In the genomic region with DNA sequence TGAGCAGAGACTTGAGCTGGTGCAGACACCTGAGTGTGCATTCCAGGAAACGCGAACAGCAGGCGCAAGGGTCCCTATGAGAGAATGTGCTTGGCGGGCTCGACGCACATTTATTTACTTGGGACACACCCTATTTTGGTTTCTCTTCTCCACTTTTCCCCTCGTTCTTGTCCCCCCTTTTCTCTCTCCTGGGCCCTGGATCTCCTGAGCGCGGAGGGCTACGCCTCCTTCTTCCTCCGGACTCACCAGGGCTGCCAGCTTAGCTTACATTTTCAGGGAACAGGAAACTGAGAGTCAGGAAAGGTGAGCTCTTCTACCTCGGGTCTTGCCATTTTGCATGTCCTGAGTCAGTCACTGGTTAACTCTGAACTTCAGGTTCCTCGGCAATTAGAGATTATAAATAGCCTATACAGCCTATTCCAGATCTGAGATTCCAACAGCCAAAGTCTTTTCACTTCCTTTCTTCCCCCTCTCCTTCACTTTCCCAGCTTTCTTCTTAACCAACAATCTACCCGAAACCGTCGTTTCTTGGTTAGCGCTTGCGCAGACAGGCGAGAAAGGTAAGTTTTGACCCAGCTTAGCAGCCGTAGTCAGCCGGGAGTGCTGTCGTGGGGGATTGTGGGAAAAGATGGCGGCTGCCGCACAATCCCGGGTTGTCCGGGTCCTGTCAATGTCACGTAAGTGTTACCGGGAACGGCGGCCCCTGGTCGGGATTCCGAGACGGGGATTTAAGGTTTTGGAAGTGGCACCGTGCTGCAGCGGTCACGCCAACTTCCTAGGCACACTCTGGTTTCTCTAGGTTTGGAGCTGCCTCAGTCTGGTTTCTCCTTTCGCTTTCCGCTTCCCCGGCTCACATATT, we compare ENCODE assay signal across 8 cellular contexts. TPM values are rescaled to one million over a fixed set of nuclear protein-coding genes. Genes with fewer than 3 reads are reported as not detected.
DNase-seq lines count a peak whose midpoint lies in the region; TF ChIP-seq lines count a peak whose summit lies in the region.

TSS of gene AKAP3 (minus strand) at position 553 of the 859 bp plus-strand sequence. CDS start 10,855 bp downstream, outside the sequence.
TSS of gene NDUFA9 (plus strand) at position 616 of the 859 bp plus-strand sequence. CDS start at position 629, 13 bp downstream.

- H3K4me1 ChIP-seq in GM23248 (ENCODE audit: insufficient read depth) (peaks cover 8% of the 10 kb centered on the region), Loucy (ENCODE audit: insufficient read depth, low read length, poor library complexity, severe bottlenecking) (peaks cover 45% of the 10 kb centered on the region), neural progenitor cell (peaks cover 18% of the 10 kb centered on the region), stomach smooth muscle (ENCODE audit: control insufficient read depth, insufficient read depth, low read length) (peaks cover 13% of the 10 kb centered on the region)

- WGBS in GM23248 (ENCODE audit: low coverage in 1 of 2, low lambda C conversion rate in 2 of 2, missing lambda C conversion rate in 2 of 2), 2 experiments, result 1 to 3% methylated on average over 37 to 39 of the region's 39 CpGs

- in situ Hi-C loops in GM23248 (cut with MboI), result no loop called here

- H3K27ac ChIP-seq in GM23248 (peak within 1 kb of the TSS; percentile 67), neural progenitor cell (peak within 1 kb of the TSS; percentile 36), stomach smooth muscle (ENCODE audit: low read length) (peak within 1 kb of the TSS; percentile 87)

- H3K9me3 Mint-ChIP-seq in neural progenitor cell, result no peaks in the 10 kb centered on the region

- H3K36me3 Mint-ChIP-seq in neural progenitor cell, result no peaks in the 10 kb centered on the region

- H4K20me1 ChIP-seq in GM23248 (ENCODE audit: insufficient read depth) (no peaks in the 10 kb centered on the region), Loucy (ENCODE audit: insufficient read depth, low read length, poor library complexity, severe bottlenecking) (peaks cover 19% of the 10 kb centered on the region), neural progenitor cell (ENCODE audit: low read depth) (peaks cover 10% of the 10 kb centered on the region)

- H3K27ac Mint-ChIP-seq in neural progenitor cell, result peak within 1 kb of the TSS; percentile 94

- H3K4me2 ChIP-seq in GM23248 (ENCODE audit: unreplicated experiment), result peak within 1 kb of the TSS; percentile 99
- peak within 1 kb of the TSS; percentile 92 for H3K4me2 ChIP-seq in Loucy (ENCODE audit: low read depth, low read length, poor library complexity, severe bottlenecking)
- peak within 1 kb of the TSS; percentile 91 for H3K4me2 ChIP-seq in neural progenitor cell

- H3K4me3 Mint-ChIP-seq in neural progenitor cell, result peak within 1 kb of the TSS; percentile 99

- peaks cover 30% of the 10 kb centered on the region for H3K4me1 Mint-ChIP-seq in neural progenitor cell

- H3K36me3 ChIP-seq in GM23248 (ENCODE audit: low read depth), result no peaks in the 10 kb centered on the region
- H3K36me3 ChIP-seq in Loucy (ENCODE audit: insufficient read depth, low read length), result no peaks in the 10 kb centered on the region
- no peaks in the 10 kb centered on the region for H3K36me3 ChIP-seq in neural progenitor cell
- peaks cover 0 to 3% of the 10 kb centered on the region in 2 donors for H3K36me3 ChIP-seq in stomach smooth muscle (ENCODE audit: control insufficient read depth in 2 of 2, insufficient read depth in 2 of 2, low read length in 2 of 2)

- TF ChIP-seq CTCF in Loucy (conservative IDR thresholded peaks at IDR 0.05; ENCODE audit: low read length) (no peak), neural progenitor cell (IDR thresholded peaks at IDR 0.05) (no peak)

- H3K9ac ChIP-seq in GM23248 (peak within 1 kb of the TSS; percentile 94), Loucy (ENCODE audit: low read depth, low read length, poor library complexity, severe bottlenecking) (peak within 1 kb of the TSS; percentile 81), neural progenitor cell (peak within 1 kb of the TSS; percentile 79), stomach smooth muscle (ENCODE audit: low read length in 2 of 2) (peak within 1 kb of the TSS; percentile 96)

- peak within 1 kb of the TSS; percentile 100 for H2AFZ ChIP-seq in GM23248
- peak within 1 kb of the TSS; percentile 94 for H2AFZ ChIP-seq in Loucy (ENCODE audit: low read length)
- peak within 1 kb of the TSS; percentile 78 for H2AFZ ChIP-seq in neural progenitor cell (replicated peaks)

- H3K27me3 ChIP-seq in GM23248 (replicated peaks; ENCODE audit: insufficient read depth) (no peaks in the 10 kb centered on the region), Loucy (ENCODE audit: insufficient read depth, low read length, poor library complexity, severe bottlenecking) (no peaks in the 10 kb centered on the region), neural progenitor cell (no peaks in the 10 kb centered on the region), stomach smooth muscle (ENCODE audit: control insufficient read depth in 1 of 2, insufficient read depth in 2 of 2, low read length in 2 of 2) (no peaks in the 10 kb centered on the region)

- H3K9me2 ChIP-seq in GM23248 (ENCODE audit: insufficient read depth) (no peaks in the 10 kb centered on the region), Loucy (replicated peaks; ENCODE audit: low read depth, low read length) (no peaks in the 10 kb centered on the region)

- no peaks in the 10 kb centered on the region for H3K27me3 Mint-ChIP-seq in neural progenitor cell (ENCODE audit: insufficient read depth, low read depth)

- peak; percentile 89 for DNase-seq in Daoy (ENCODE audit: low read depth)
- peak; percentile 92 for DNase-seq in GM23248
- DNase-seq in SHP77 (lab: John Stamatoyannopoulos, UW), result peak; percentile 9 to 57
- peak; percentile 65 for DNase-seq in activated gamma-delta T cell treated with anti-CD3 and anti-CD28 coated beads, Interleukin-2, amount 50 U/mL, for 16 hours (ENCODE audit: low read depth)
- peak; percentile 71 for DNase-seq in foreskin melanocyte
- DNase-seq in neural progenitor cell (ENCODE audit: low spot score), result peak; percentile 87

- H3K79me2 ChIP-seq in GM23248 (ENCODE audit: insufficient read depth) (peaks cover 48% of the 10 kb centered on the region), Loucy (ENCODE audit: insufficient read depth, low read length) (peaks cover 46% of the 10 kb centered on the region), neural progenitor cell (ENCODE audit: low read depth) (peaks cover 55% of the 10 kb centered on the region)

- H3F3A ChIP-seq in GM23248 (ENCODE audit: insufficient read depth) (no peaks in the 10 kb centered on the region), Loucy (ENCODE audit: low read depth) (no peaks in the 10 kb centered on the region), neural progenitor cell (ENCODE audit: low read depth) (no peaks in the 10 kb centered on the region)

- H3K9me3 ChIP-seq in GM23248 (ENCODE audit: low read depth), result no peaks in the 10 kb centered on the region
- no peaks in the 10 kb centered on the region for H3K9me3 ChIP-seq in Loucy (ENCODE audit: insufficient read depth, low read depth, low read length)
- H3K9me3 ChIP-seq in neural progenitor cell (ENCODE audit: low read depth), result no peaks in the 10 kb centered on the region
- no peaks in the 10 kb centered on the region for H3K9me3 ChIP-seq in stomach smooth muscle (ENCODE audit: control insufficient read depth in 2 of 2, low read length in 2 of 2)

- H3K4me3 ChIP-seq in GM23248, result peak within 1 kb of the TSS; percentile 95
- H3K4me3 ChIP-seq in Loucy (ENCODE audit: low read length, poor library complexity, severe bottlenecking), result peak within 1 kb of the TSS; percentile 93
- H3K4me3 ChIP-seq in neural progenitor cell, result peak within 1 kb of the TSS; percentile 87
- H3K4me3 ChIP-seq in stomach smooth muscle (ENCODE audit: low read length in 2 of 2), result peak within 1 kb of the TSS; percentile 96 to 99

RNA-seq across cellular contexts. Expression of gene AKAP3, which starts in this region (rescaled TPM):
- total RNA-seq in Daoy (2014; rRNA removed; shearing (Covaris generic)), result 0.97 and 4.5 TPM in 2 replicates
- total RNA-seq in GM23248 (2014; rRNA removed; shearing (Covaris generic)), result 0.22 and 0.89 TPM in 2 replicates
- polyA plus RNA-seq in GM23248 (2016; fragmentation: Nextera tagmentation; extraction: Ambion mirVana), result 0.30 and 0.36 TPM in 2 replicates
- total RNA-seq in neural progenitor cell (ENCODE audit: low replicate concordance), result 2.4 and 3.0 TPM in 2 replicates

RNA-seq across cellular contexts. Expression of gene NDUFA9, which starts in this region (rescaled TPM):
- 186 and 291 TPM in 2 replicates for total RNA-seq in Daoy (2014; rRNA removed; shearing (Covaris generic))
- 57.8 and 61.2 TPM in 2 replicates for total RNA-seq in GM23248 (2014; rRNA removed; shearing (Covaris generic))
- 118 and 120 TPM in 2 replicates for polyA plus RNA-seq in GM23248 (2016; fragmentation: Nextera tagmentation; extraction: Ambion mirVana)
- total RNA-seq in neural progenitor cell (ENCODE audit: low replicate concordance), result 46.4 and 67.7 TPM in 2 replicates

Comparison
In these comparisons a context has a peak if more than half of its experiments do, and no peak if none do; other contexts are left out.
1. Peak in every context shown above with its lines: DNase-seq, H3K4me3 ChIP-seq and H3K27ac ChIP-seq.
2. DNase-seq: peak in every context shown above with its lines; median percentile 92 in GM23248; 89 in Daoy; 87 in neural progenitor cell; 71 in foreskin melanocyte; 65 in activated gamma-delta T cell treated with anti-CD3 and anti-CD28 coated beads, Interleukin-2, amount 50 U/mL, for 16 hours; 33 in SHP77.
3. H3K27ac ChIP-seq: peak in every context shown above with its lines; median percentile 87 in stomach smooth muscle; 67 in GM23248; 36 in neural progenitor cell.